8 cellular contexts compared by ENCODE assay signal in genomic region chr22:40196628-40197027, GRCh38. TPM values are rescaled to one million over a fixed set of nuclear protein-coding genes. Genes with fewer than 3 reads are reported as not detected.
DNase-seq lines count a peak whose midpoint lies in the region; ATAC-seq, FAIRE-seq and TF ChIP-seq lines count a peak whose summit lies in the region.

No MANE protein-coding gene starts in this region.

- H3K9me3 ChIP-seq in fibroblast of lung (ENCODE audit: control insufficient read depth, insufficient read depth, low read depth, low read length) = no peaks in the 10 kb centered on the region

- no peak overlapping the region for H3K4me3 ChIP-seq in fibroblast of lung (replicated peaks in 1 of 4; ENCODE audit: control extremely low read depth in 1 of 4, insufficient read depth in 1 of 4, low read depth in 3 of 4, low read length in 4 of 4)

- FAIRE-seq in H54 (lab: Jason Lieb, UNC) = peak; percentile 88

- no peak for TF ChIP-seq POLR2A in H54 (IDR thresholded peaks at IDR 0.05; ENCODE audit: low read depth, low read length)

- peaks cover 80% of the 10 kb centered on the region for H3K4me1 Mint-ChIP-seq in activated B cell treated with CpG ODN at 0.5 μM for 24 hours

- H3K27me3 ChIP-seq in fibroblast of lung (ENCODE audit: control insufficient read depth, insufficient read depth, low read length) = no peaks in the 10 kb centered on the region

- H2AFZ ChIP-seq in fibroblast of lung (ENCODE audit: low read length) = no peak overlapping the region

- H3K79me2 ChIP-seq in fibroblast of lung (ENCODE audit: control insufficient read depth, insufficient read depth, low read length) = peaks cover 38% of the 10 kb centered on the region

- peak overlapping the region; percentile 43 for H3K27ac Mint-ChIP-seq in activated B cell treated with CpG ODN at 0.5 μM for 24 hours

- intact Hi-C loops in activated B cell treated with CpG ODN at 0.5 μM for 24 hours (cut with micrococcal nuclease) = loop anchor here (2.0 kb wide), 1 partner anchor 14 kb away; no protein-coding TSS in a partner anchor

- POLR2A ChIA-PET in activated B cell treated with CpG ODN at 0.5 μM for 24 hours (lab: Charles Lee) = interaction anchor here (0.7 to 2.1 kb wide), 5 partner anchors 13 to 564 kb away, joined by 3 to 8 read pairs (median 3); no protein-coding TSS in a partner anchor

- DNase-seq in H54 (ENCODE audit: insufficient read length, low spot score) = peak; percentile 55
- DNase-seq in activated B cell treated with CpG ODN at 0.5 μM for 24 hours = no peak
- peak; percentile 93 to 97 for DNase-seq in fibroblast of lung (ENCODE audit: low read depth in 2 of 2)
- DNase-seq in stimulated activated CD4-positive, alpha-beta T cell treated with anti-CD3 and anti-CD28 coated beads, Interleukin-2, amount 100 ng/mL, for 4 hours (ENCODE audit: low read depth) = peak; percentile 42
- no peak for DNase-seq in epidermal melanocyte (ENCODE audit: insufficient read length, low spot score)
- no peak for DNase-seq in SHP77 treated with DMSO at 0.1 percent for 48 hours (lab: John Stamatoyannopoulos, UW)

- peaks cover 10% of the 10 kb centered on the region for H3K4me1 ChIP-seq in fibroblast of lung (ENCODE audit: control insufficient read depth, extremely low read depth, insufficient read depth, low read length)

- ATAC-seq in activated B cell treated with CpG ODN at 0.5 μM for 24 hours (ENCODE audit: low read depth) = peak; percentile 81
- ATAC-seq in GM21390 (IDR thresholded peaks at IDR 0.05; ENCODE audit: unreplicated experiment) = no peak
- ATAC-seq in HG02623 (IDR thresholded peaks at IDR 0.05; ENCODE audit: unreplicated experiment) = no peak

- H3K9ac ChIP-seq in fibroblast of lung (ENCODE audit: insufficient read depth, low read length) = no peak overlapping the region

- H3K4me2 ChIP-seq in fibroblast of lung (ENCODE audit: extremely low read depth, insufficient read depth, low read length) = peak overlapping the region; percentile 73

- no peak overlapping the region for H3K27ac ChIP-seq in fibroblast of lung (ENCODE audit: insufficient read depth, low read length)

- TF ChIP-seq CTCF in activated B cell treated with CpG ODN at 0.5 μM for 24 hours (IDR thresholded peaks at IDR 0.05) (no peak), fibroblast of lung (conservative IDR thresholded peaks at IDR 0.05 in 1 of 2, IDR thresholded peaks at IDR 0.05 in 1 of 2; ENCODE audit: low read depth in 1 of 2, low read length in 2 of 2) (no peak)

- H3K4me3 Mint-ChIP-seq in activated B cell treated with CpG ODN at 0.5 μM for 24 hours = peak overlapping the region; percentile 2

- H3K9me3 Mint-ChIP-seq in activated B cell treated with CpG ODN at 0.5 μM for 24 hours = no peaks in the 10 kb centered on the region

- peaks cover 5% of the 10 kb centered on the region for H4K20me1 ChIP-seq in fibroblast of lung (ENCODE audit: control insufficient read depth, extremely low read depth, insufficient read depth, low read length)

- H3K36me3 ChIP-seq in fibroblast of lung (ENCODE audit: control insufficient read depth, insufficient read depth, low read length) = no peaks in the 10 kb centered on the region

- H3K27me3 Mint-ChIP-seq in activated B cell treated with CpG ODN at 0.5 μM for 24 hours = no peaks in the 10 kb centered on the region

- peaks cover 39% of the 10 kb centered on the region for H3K36me3 Mint-ChIP-seq in activated B cell treated with CpG ODN at 0.5 μM for 24 hours (ENCODE audit: low read depth)

- CTCF ChIA-PET in activated B cell treated with CpG ODN at 0.5 μM for 24 hours (lab: Charles Lee) = no interaction called here

RNA-seq across cellular contexts. Expression of gene TNRC6B, which starts 18.9 kb away (rescaled TPM):
- total RNA-seq in activated B cell treated with CpG ODN at 0.5 μM for 24 hours = 84.6 and 95.2 TPM in 2 replicates
- 13.1 and 17.8 TPM in 2 replicates for total RNA-seq in fibroblast of lung
- polyA plus RNA-seq in fibroblast of lung = 5.7 and 6.4 TPM in 2 replicates
- 5.2 and 5.3 TPM in 2 replicates for polyA plus RNA-seq in fibroblast of lung (2012)
- 24.9 and 34.6 TPM in 2 replicates for polyA minus RNA-seq in fibroblast of lung (ENCODE audit: low replicate concordance)

Comparison
In these comparisons a context has a peak if more than half of its experiments do, and no peak if none do; other contexts are left out.
1. DNase-seq: peak in H54 (single experiment), fibroblast of lung (2 of 2) and stimulated activated CD4-positive, alpha-beta T cell treated with anti-CD3 and anti-CD28 coated beads, Interleukin-2, amount 100 ng/mL, for 4 hours (single experiment); none in activated B cell treated with CpG ODN at 0.5 μM for 24 hours (single experiment), epidermal melanocyte (single experiment) and SHP77 treated with DMSO at 0.1 percent for 48 hours (single experiment).